ENCODE assay signal across 1 cellular context in the genomic region with DNA sequence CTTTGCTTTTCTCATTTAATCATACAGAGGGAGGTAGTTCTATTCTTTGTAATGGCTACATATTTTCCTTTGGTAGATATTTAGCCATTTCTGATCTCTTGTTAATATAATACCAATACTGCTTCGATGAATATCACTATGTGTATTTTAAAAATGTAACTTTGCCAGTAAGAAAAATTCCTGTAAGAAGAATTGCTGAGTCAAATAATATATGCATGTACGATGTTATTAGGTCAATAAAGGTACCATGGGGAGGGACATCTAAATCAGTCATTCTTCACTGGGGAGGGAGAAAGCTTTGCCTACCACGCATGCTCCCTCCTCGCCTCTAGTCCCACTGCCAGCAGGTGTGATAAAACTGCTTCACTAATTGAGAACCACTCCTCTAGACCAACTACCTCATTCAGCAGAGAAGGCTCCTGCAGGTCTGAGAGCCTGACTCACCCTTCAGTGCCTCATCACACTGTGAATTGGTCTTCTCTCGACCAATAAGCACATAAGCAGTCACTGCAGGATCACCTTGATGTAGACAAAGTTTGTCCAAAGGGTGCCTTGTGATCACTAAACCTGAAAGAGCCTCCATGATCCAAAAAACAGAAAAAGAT.
TF ChIP-seq lines count a peak whose summit lies in the region.

No MANE protein-coding gene starts in this region.

TF ChIP-seq in GM23338, 12 proteins besides CTCF, POLR2A, EP300 and RAD21:
- TF ChIP-seq, protein P1, sequence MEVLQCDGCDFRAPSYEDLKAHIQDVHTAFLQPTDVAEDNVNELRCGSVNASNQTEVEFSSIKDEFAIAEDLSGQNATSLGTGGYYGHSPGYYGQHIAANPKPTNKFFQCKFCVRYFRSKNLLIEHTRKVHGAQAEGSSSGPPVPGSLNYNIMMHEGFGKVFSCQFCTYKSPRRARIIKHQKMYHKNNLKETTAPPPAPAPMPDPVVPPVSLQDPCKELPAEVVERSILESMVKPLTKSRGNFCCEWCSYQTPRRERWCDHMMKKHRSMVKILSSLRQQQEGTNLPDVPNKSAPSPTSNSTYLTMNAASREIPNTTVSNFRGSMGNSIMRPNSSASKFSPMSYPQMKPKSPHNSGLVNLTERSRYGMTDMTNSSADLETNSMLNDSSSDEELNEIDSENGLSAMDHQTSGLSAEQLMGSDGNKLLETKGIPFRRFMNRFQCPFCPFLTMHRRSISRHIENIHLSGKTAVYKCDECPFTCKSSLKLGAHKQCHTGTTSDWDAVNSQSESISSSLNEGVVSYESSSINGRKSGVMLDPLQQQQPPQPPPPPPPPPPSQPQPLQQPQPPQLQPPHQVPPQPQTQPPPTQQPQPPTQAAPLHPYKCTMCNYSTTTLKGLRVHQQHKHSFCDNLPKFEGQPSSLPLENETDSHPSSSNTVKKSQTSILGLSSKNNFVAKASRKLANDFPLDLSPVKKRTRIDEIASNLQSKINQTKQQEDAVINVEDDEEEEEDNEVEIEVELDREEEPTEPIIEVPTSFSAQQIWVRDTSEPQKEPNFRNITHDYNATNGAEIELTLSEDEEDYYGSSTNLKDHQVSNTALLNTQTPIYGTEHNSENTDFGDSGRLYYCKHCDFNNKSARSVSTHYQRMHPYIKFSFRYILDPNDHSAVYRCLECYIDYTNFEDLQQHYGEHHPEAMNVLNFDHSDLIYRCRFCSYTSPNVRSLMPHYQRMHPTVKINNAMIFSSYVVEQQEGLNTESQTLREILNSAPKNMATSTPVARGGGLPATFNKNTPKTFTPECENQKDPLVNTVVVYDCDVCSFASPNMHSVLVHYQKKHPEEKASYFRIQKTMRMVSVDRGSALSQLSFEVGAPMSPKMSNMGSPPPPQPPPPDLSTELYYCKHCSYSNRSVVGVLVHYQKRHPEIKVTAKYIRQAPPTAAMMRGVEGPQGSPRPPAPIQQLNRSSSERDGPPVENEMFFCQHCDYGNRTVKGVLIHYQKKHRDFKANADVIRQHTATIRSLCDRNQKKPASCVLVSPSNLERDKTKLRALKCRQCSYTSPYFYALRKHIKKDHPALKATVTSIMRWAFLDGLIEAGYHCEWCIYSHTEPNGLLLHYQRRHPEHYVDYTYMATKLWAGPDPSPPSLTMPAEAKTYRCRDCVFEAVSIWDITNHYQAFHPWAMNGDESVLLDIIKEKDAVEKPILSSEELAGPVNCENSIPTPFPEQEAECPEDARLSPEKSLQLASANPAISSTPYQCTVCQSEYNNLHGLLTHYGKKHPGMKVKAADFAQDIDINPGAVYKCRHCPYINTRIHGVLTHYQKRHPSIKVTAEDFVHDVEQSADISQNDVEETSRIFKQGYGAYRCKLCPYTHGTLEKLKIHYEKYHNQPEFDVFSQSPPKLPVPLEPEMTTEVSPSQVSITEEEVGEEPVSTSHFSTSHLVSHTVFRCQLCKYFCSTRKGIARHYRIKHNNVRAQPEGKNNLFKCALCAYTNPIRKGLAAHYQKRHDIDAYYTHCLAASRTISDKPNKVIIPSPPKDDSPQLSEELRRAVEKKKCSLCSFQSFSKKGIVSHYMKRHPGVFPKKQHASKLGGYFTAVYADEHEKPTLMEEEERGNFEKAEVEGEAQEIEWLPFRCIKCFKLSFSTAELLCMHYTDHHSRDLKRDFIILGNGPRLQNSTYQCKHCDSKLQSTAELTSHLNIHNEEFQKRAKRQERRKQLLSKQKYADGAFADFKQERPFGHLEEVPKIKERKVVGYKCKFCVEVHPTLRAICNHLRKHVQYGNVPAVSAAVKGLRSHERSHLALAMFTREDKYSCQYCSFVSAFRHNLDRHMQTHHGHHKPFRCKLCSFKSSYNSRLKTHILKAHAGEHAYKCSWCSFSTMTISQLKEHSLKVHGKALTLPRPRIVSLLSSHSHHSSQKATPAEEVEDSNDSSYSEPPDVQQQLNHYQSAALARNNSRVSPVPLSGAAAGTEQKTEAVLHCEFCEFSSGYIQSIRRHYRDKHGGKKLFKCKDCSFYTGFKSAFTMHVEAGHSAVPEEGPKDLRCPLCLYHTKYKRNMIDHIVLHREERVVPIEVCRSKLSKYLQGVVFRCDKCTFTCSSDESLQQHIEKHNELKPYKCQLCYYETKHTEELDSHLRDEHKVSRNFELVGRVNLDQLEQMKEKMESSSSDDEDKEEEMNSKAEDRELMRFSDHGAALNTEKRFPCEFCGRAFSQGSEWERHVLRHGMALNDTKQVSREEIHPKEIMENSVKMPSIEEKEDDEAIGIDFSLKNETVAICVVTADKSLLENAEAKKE (CRISPR knock-in tag; IDR thresholded peaks at IDR 0.05), result no peak
- no peak for TF ChIP-seq ZNF331 (CRISPR knock-in tag; IDR thresholded peaks at IDR 0.05; ENCODE audit: low read depth)
- no peak for TF ChIP-seq JUNB (IDR thresholded peaks at IDR 0.05; ENCODE audit: unreplicated experiment)
- TF ChIP-seq, protein P2, sequence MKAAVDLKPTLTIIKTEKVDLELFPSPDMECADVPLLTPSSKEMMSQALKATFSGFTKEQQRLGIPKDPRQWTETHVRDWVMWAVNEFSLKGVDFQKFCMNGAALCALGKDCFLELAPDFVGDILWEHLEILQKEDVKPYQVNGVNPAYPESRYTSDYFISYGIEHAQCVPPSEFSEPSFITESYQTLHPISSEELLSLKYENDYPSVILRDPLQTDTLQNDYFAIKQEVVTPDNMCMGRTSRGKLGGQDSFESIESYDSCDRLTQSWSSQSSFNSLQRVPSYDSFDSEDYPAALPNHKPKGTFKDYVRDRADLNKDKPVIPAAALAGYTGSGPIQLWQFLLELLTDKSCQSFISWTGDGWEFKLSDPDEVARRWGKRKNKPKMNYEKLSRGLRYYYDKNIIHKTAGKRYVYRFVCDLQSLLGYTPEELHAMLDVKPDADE (IDR thresholded peaks at IDR 0.05), result no peak
- no peak for TF ChIP-seq EZH2phosphoT487 (IDR thresholded peaks at IDR 0.05; ENCODE audit: unreplicated experiment)
- no peak for TF ChIP-seq POLR2AphosphoS5 (IDR thresholded peaks at IDR 0.05; ENCODE audit: low read depth)
- TF ChIP-seq, protein P3, sequence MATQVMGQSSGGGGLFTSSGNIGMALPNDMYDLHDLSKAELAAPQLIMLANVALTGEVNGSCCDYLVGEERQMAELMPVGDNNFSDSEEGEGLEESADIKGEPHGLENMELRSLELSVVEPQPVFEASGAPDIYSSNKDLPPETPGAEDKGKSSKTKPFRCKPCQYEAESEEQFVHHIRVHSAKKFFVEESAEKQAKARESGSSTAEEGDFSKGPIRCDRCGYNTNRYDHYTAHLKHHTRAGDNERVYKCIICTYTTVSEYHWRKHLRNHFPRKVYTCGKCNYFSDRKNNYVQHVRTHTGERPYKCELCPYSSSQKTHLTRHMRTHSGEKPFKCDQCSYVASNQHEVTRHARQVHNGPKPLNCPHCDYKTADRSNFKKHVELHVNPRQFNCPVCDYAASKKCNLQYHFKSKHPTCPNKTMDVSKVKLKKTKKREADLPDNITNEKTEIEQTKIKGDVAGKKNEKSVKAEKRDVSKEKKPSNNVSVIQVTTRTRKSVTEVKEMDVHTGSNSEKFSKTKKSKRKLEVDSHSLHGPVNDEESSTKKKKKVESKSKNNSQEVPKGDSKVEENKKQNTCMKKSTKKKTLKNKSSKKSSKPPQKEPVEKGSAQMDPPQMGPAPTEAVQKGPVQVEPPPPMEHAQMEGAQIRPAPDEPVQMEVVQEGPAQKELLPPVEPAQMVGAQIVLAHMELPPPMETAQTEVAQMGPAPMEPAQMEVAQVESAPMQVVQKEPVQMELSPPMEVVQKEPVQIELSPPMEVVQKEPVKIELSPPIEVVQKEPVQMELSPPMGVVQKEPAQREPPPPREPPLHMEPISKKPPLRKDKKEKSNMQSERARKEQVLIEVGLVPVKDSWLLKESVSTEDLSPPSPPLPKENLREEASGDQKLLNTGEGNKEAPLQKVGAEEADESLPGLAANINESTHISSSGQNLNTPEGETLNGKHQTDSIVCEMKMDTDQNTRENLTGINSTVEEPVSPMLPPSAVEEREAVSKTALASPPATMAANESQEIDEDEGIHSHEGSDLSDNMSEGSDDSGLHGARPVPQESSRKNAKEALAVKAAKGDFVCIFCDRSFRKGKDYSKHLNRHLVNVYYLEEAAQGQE (IDR thresholded peaks at IDR 0.05; ENCODE audit: unreplicated experiment), result no peak
- no peak for TF ChIP-seq EZH2 (IDR thresholded peaks at IDR 0.05; ENCODE audit: low read depth, unreplicated experiment)
- TF ChIP-seq STAT1 (IDR thresholded peaks at IDR 0.05; ENCODE audit: unreplicated experiment), result no peak
- TF ChIP-seq CREB1 (CRISPR knock-in tag; IDR thresholded peaks at IDR 0.05; ENCODE audit: low read depth), result no peak
- TF ChIP-seq NANOG (IDR thresholded peaks at IDR 0.05; ENCODE audit: borderline replicate concordance), result no peak
- TF ChIP-seq ZNF114 (CRISPR knock-in tag; IDR thresholded peaks at IDR 0.05), result no peak
